Comparison of ENCODE assay signal across 12 cellular contexts in genomic region chr5:134247411-134247810, GRCh38. TPM values are rescaled to one million over a fixed set of nuclear protein-coding genes. Genes with fewer than 3 reads are reported as not detected.
DNase-seq lines count a peak whose midpoint lies in the region; ATAC-seq and TF ChIP-seq lines count a peak whose summit lies in the region.
"Had no signal": no experiment of that assay in that cellular context is flagged by ENCODE, and none has a peak within 500 bp of the region (broad histone marks: within the 10 kb centered on the region; RNA-seq: fewer than 3 reads in every experiment).

No MANE protein-coding gene starts in this region.

- no peak for TF ChIP-seq RAD21 in Ishikawa (IDR thresholded peaks at IDR 0.05; ENCODE audit: low read depth)

- no peaks in the 10 kb centered on the region for H3K36me3 Mint-ChIP-seq in T-cell

- H3K27me3 Mint-ChIP-seq in T-cell, result peaks cover 0 to 1% of the 10 kb centered on the region in 2 donors

- in situ Hi-C loops in astrocyte of the spinal cord (cut with HindIII; ENCODE audit: low sequenced_read_pairs), result no loop called here

- no peak overlapping the region for H3K27ac Mint-ChIP-seq in T-cell
- H3K27ac Mint-ChIP-seq: CD8-positive, alpha-beta memory T cell had no signal

- peak; percentile 79 for DNase-seq in AG08395 (ENCODE audit: low spot score)
- peak; percentile 90 for DNase-seq in astrocyte of the spinal cord (ENCODE audit: low read depth, low spot score)
- DNase-seq in kidney glomerular epithelial cell (lab: John Stamatoyannopoulos, UW), result peak; percentile 83
- DNase-seq in iPS-NIHi7 (ENCODE audit: extremely low spot score), result no peak
- DNase-seq in T-cell, result no peak
- no peak for DNase-seq in cerebellar cortex (ENCODE audit: low spot score)
- DNase-seq: activated naive CD4-positive, alpha-beta T cell; CD8-positive, alpha-beta memory T cell; NCI-H510A treated with DMSO at 0.1 percent for 48 hours; occipital lobe had no signal

- H3K9me3 Mint-ChIP-seq in T-cell, result no peaks in the 10 kb centered on the region
- H3K9me3 Mint-ChIP-seq: CD8-positive, alpha-beta memory T cell had no signal

- no peak overlapping the region for H3K4me3 Mint-ChIP-seq in T-cell
- H3K4me3 Mint-ChIP-seq: CD8-positive, alpha-beta memory T cell had no signal

- POLR2A ChIA-PET in T-cell (lab: Charles Lee), result no interaction called here

- no peak for TF ChIP-seq EP300 in Ishikawa (IDR thresholded peaks at IDR 0.05; ENCODE audit: borderline replicate concordance)

- no peaks in the 10 kb centered on the region for H3K4me1 Mint-ChIP-seq in T-cell
- H3K4me1 Mint-ChIP-seq: CD8-positive, alpha-beta memory T cell had no signal

- no peak for ATAC-seq in T-cell (replicated peaks in 1 of 4)
- ATAC-seq in HG03045 (IDR thresholded peaks at IDR 0.05; ENCODE audit: unreplicated experiment), result no peak

- TF ChIP-seq CTCF in astrocyte of the spinal cord (IDR thresholded peaks at IDR 0.05; ENCODE audit: low read depth, low read length), result no peak

- no peak overlapping the region for H3K4me3 ChIP-seq in astrocyte of the spinal cord (ENCODE audit: low read depth, low read length)

- CTCF ChIA-PET in T-cell (lab: Charles Lee), result interaction anchor here (0.6 kb wide), 3 partner anchors 23 to 132 kb away, joined by 3 read pairs; no protein-coding TSS in a partner anchor

TF ChIP-seq in Ishikawa, 13 proteins besides CTCF, POLR2A, EP300 and RAD21:
- TF ChIP-seq, protein P1, sequence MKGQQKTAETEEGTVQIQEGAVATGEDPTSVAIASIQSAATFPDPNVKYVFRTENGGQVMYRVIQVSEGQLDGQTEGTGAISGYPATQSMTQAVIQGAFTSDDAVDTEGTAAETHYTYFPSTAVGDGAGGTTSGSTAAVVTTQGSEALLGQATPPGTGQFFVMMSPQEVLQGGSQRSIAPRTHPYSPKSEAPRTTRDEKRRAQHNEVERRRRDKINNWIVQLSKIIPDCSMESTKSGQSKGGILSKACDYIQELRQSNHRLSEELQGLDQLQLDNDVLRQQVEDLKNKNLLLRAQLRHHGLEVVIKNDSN (IDR thresholded peaks at IDR 0.05), result no peak
- TF ChIP-seq EGR1 (IDR thresholded peaks at IDR 0.05) (no peak), MAX (IDR thresholded peaks at IDR 0.05) (no peak), CEBPB (IDR thresholded peaks at IDR 0.05) (peak; percentile 91), TAF1 (IDR thresholded peaks at IDR 0.05; ENCODE audit: low read depth) (no peak), NFIC (IDR thresholded peaks at IDR 0.05) (no peak)
- TF ChIP-seq, protein P2, sequence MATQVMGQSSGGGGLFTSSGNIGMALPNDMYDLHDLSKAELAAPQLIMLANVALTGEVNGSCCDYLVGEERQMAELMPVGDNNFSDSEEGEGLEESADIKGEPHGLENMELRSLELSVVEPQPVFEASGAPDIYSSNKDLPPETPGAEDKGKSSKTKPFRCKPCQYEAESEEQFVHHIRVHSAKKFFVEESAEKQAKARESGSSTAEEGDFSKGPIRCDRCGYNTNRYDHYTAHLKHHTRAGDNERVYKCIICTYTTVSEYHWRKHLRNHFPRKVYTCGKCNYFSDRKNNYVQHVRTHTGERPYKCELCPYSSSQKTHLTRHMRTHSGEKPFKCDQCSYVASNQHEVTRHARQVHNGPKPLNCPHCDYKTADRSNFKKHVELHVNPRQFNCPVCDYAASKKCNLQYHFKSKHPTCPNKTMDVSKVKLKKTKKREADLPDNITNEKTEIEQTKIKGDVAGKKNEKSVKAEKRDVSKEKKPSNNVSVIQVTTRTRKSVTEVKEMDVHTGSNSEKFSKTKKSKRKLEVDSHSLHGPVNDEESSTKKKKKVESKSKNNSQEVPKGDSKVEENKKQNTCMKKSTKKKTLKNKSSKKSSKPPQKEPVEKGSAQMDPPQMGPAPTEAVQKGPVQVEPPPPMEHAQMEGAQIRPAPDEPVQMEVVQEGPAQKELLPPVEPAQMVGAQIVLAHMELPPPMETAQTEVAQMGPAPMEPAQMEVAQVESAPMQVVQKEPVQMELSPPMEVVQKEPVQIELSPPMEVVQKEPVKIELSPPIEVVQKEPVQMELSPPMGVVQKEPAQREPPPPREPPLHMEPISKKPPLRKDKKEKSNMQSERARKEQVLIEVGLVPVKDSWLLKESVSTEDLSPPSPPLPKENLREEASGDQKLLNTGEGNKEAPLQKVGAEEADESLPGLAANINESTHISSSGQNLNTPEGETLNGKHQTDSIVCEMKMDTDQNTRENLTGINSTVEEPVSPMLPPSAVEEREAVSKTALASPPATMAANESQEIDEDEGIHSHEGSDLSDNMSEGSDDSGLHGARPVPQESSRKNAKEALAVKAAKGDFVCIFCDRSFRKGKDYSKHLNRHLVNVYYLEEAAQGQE (IDR thresholded peaks at IDR 0.05; ENCODE audit: low read depth), result no peak

RNA-seq across cellular contexts. Expression of gene PPP2CA, which starts 21.5 kb away (rescaled TPM):
- 100 to 1,000 TPM in 3 of 5 donors, 10 to 100 TPM in 2; 87.1 to 168 (median 104) TPM for total RNA-seq in T-cell

Comparison
In these comparisons a context has a peak if more than half of its experiments do, and no peak if none do; other contexts are left out.
1. DNase-seq: peak in AG08395 (single experiment), astrocyte of the spinal cord (single experiment) and kidney glomerular epithelial cell (single experiment); none in iPS-NIHi7 (single experiment), T-cell (0 of 34) and cerebellar cortex (single experiment).